20 cellular contexts compared by ENCODE assay signal in the genomic region with DNA sequence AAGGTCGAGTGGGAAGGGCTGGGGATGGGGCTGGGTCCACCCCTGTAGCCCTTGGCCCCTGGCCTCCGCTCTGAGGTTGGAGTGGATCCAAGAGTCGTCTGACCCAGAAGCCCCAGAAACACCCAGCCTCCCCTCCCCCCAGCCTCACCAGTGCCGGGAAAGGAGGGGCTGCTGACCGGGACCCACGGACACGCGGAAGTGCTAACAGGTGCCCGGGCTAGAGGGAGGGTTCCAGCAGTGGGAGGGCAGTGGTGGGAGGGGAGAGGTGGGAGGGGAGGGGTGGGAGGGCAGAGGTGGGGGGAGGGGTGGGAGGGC.
"Had no signal": no experiment of that assay in that cellular context is flagged by ENCODE, and none has a peak within 500 bp of the region (broad histone marks: within the 10 kb centered on the region; RNA-seq: fewer than 3 reads in every experiment).

No MANE protein-coding gene starts in this region.

- ATAC-seq: heart left ventricle; left lobe of liver; right lobe of liver; stimulated activated naive B cell treated with anti-CD40 and anti-IgM and Interleukin-4, amounts not matched to agents 10 μg/mL and 1 μg/mL and 100 μg/mL, for 72 hours had no signal

- H3K27me3 ChIP-seq: ovary, right lobe of liver had no signal

- H3K27ac ChIP-seq: dorsolateral prefrontal cortex, heart left ventricle, ovary, right lobe of liver had no signal

- H3K9me3 ChIP-seq: heart left ventricle, ovary, right lobe of liver had no signal

- H3K36me3 ChIP-seq: heart left ventricle, ovary, right lobe of liver had no signal

- H3K4me3 ChIP-seq: dorsolateral prefrontal cortex, heart left ventricle, lung, ovary, right lobe of liver had no signal

- H3K4me1 ChIP-seq: right lobe of liver had no signal

- DNase-seq: central memory CD4-positive, alpha-beta T cell; cortex of kidney; dorsolateral prefrontal cortex; effector CD8-positive, alpha-beta T cell; foreskin melanocyte; hippocampal formation; kidney glomerular epithelial cell; mesenchymal stem cell; midbrain; naive B cell; nucleus accumbens; stimulated activated CD4-positive, alpha-beta T cell treated with anti-CD3 and anti-CD28 coated beads, Interleukin-2, amount 100 ng/mL, for 24 hours; stimulated activated CD4-positive, alpha-beta T cell treated with anti-CD3 and anti-CD28 coated beads, Interleukin-4, amount 100 ng/mL, for 4 hours; stimulated activated naive B cell treated with anti-CD40 and anti-IgM and Interleukin-4, amounts not matched to agents 10 μg/mL and 1 μg/mL and 100 μg/mL, for 72 hours; trophoblast cell had no signal
